In genomic region chr4:2261853-2262144, GRCh38 we compare ENCODE assay signal across 8 cellular contexts. TPM values are rescaled to one million over a fixed set of nuclear protein-coding genes. Genes with fewer than 3 reads are reported as not detected.
A peak's percentile ranks its signal among the peaks of the same experiment; 100 is the strongest.
DNase-seq lines count a peak whose midpoint lies in the region; ATAC-seq, FAIRE-seq and TF ChIP-seq lines count a peak whose summit lies in the region.

Gene MXD4, minus strand, starts transcription at chr4:2262109. Its CDS starts 129 bp downstream, at chr4:2261980.

- TF ChIP-seq CTCF in foreskin keratinocyte (conservative IDR thresholded peaks at IDR 0.05): peak; percentile 1
- no peak for TF ChIP-seq CTCF in pancreas (IDR thresholded peaks at IDR 0.05)

- H3K36me3 Mint-ChIP-seq in activated naive CD4-positive, alpha-beta T cell treated with anti-CD3 and anti-CD28 coated beads for 36 hours (ENCODE audit: low read depth): no peaks in the 10 kb centered on the region
- no peaks in the 10 kb centered on the region for H3K36me3 Mint-ChIP-seq in T-helper 1 cell treated with Interleukin-12 subunit alpha and Interleukin-12 subunit beta and Interleukin-4 antibody, amounts not matched to agents 30 μg/mL and 1 μg/mL, for 36 hours (ENCODE audit: low read depth)

- no peak for ATAC-seq in foreskin keratinocyte
- ATAC-seq in pancreas: no peak
- no peak for ATAC-seq in HG02970 (IDR thresholded peaks at IDR 0.05; ENCODE audit: low FRiP score, unreplicated experiment)

- FAIRE-seq in pancreas (lab: Jason Lieb, UNC): no peak

- H3K27me3 ChIP-seq in foreskin keratinocyte: no peaks in the 10 kb centered on the region
- no peaks in the 10 kb centered on the region for H3K27me3 ChIP-seq in pancreas

- no peaks in the 10 kb centered on the region for H3K27me3 Mint-ChIP-seq in activated naive CD4-positive, alpha-beta T cell treated with anti-CD3 and anti-CD28 coated beads for 36 hours (ENCODE audit: low read depth)
- no peaks in the 10 kb centered on the region for H3K27me3 Mint-ChIP-seq in T-helper 1 cell treated with Interleukin-12 subunit alpha and Interleukin-12 subunit beta and Interleukin-4 antibody, amounts not matched to agents 30 μg/mL and 1 μg/mL, for 36 hours (ENCODE audit: low read depth)

- H3K4me3 Mint-ChIP-seq in activated naive CD4-positive, alpha-beta T cell treated with anti-CD3 and anti-CD28 coated beads for 36 hours: peak within 1 kb of the TSS; percentile 69
- peak within 1 kb of the TSS; percentile 74 for H3K4me3 Mint-ChIP-seq in T-helper 1 cell treated with Interleukin-12 subunit alpha and Interleukin-12 subunit beta and Interleukin-4 antibody, amounts not matched to agents 30 μg/mL and 1 μg/mL, for 36 hours

- no peaks in the 10 kb centered on the region for H3K9me3 Mint-ChIP-seq in activated naive CD4-positive, alpha-beta T cell treated with anti-CD3 and anti-CD28 coated beads for 36 hours
- H3K9me3 Mint-ChIP-seq in T-helper 1 cell treated with Interleukin-12 subunit alpha and Interleukin-12 subunit beta and Interleukin-4 antibody, amounts not matched to agents 30 μg/mL and 1 μg/mL, for 36 hours: no peaks in the 10 kb centered on the region

- no peak within 1 kb of the TSS for H3K27ac Mint-ChIP-seq in activated naive CD4-positive, alpha-beta T cell treated with anti-CD3 and anti-CD28 coated beads for 36 hours
- peak within 1 kb of the TSS; percentile 67 for H3K27ac Mint-ChIP-seq in T-helper 1 cell treated with Interleukin-12 subunit alpha and Interleukin-12 subunit beta and Interleukin-4 antibody, amounts not matched to agents 30 μg/mL and 1 μg/mL, for 36 hours

- H3K4me1 Mint-ChIP-seq in activated naive CD4-positive, alpha-beta T cell treated with anti-CD3 and anti-CD28 coated beads for 36 hours (ENCODE audit: low read depth): peaks cover 2% of the 10 kb centered on the region
- H3K4me1 Mint-ChIP-seq in T-helper 1 cell treated with Interleukin-12 subunit alpha and Interleukin-12 subunit beta and Interleukin-4 antibody, amounts not matched to agents 30 μg/mL and 1 μg/mL, for 36 hours (ENCODE audit: low read depth): no peaks in the 10 kb centered on the region

- H3K36me3 ChIP-seq in pancreas: no peaks in the 10 kb centered on the region

- intact Hi-C loops in activated naive CD4-positive, alpha-beta T cell treated with anti-CD3 and anti-CD28 coated beads for 36 hours (cut with micrococcal nuclease): loop anchor here (1.0 to 2.0 kb wide), 10 partner anchors 19 to 702 kb away; partner anchors contain the start of genes CFAP99, FAM193A, GRK4 and HAUS3
- intact Hi-C loops in pancreas (cut with DNase I): no loop called here

- H3K4me1 ChIP-seq in foreskin keratinocyte (no peaks in the 10 kb centered on the region), pancreas (peaks cover 0 to 13% (median 12%) of the 10 kb centered on the region in 3 donors)

- no peak for DNase-seq in activated naive CD4-positive, alpha-beta T cell treated with anti-CD3 and anti-CD28 coated beads for 36 hours
- no peak for DNase-seq in activated naive CD4-positive, alpha-beta T cell (lab: John Stamatoyannopoulos, UW)
- DNase-seq in foreskin keratinocyte: no peak
- no peak for DNase-seq in pancreas
- DNase-seq in NCI-H128 (lab: John Stamatoyannopoulos, UW; ENCODE audit: unreplicated experiment): no peak
- DNase-seq in foreskin melanocyte: no peak

- no peaks in the 10 kb centered on the region for H3K9me3 ChIP-seq in pancreas

- CTCF ChIA-PET in activated naive CD4-positive, alpha-beta T cell treated with anti-CD3 and anti-CD28 coated beads for 36 hours (lab: Charles Lee): interaction anchor here (0.7 to 1.1 kb wide), 4 partner anchors 29 to 44 kb away, joined by 3 to 5 read pairs (median 4); no protein-coding TSS in a partner anchor

- H3K27ac ChIP-seq in foreskin keratinocyte: peak within 1 kb of the TSS; percentile 38
- peak within 1 kb of the TSS; percentile 81 to 94 (median 92) for H3K27ac ChIP-seq in pancreas

- 1% methylated on average over 28 to 46 of the region's 46 CpGs for WGBS in pancreas, 2 donors

- peak within 1 kb of the TSS; percentile 86 to 97 (median 90) for H3K4me3 ChIP-seq in pancreas

RNA-seq across cellular contexts. Expression of gene MXD4, which starts in this region (rescaled TPM):
- 1 to 10 TPM; 2.3 to 2.7 TPM for total RNA-seq in activated naive CD4-positive, alpha-beta T cell treated with anti-CD3 and anti-CD28 coated beads for 36 hours
- total RNA-seq in foreskin keratinocyte: 8.8 and 15.8 TPM in 2 replicates
- 11.1 and 20.0 TPM in 2 replicates for polyA plus RNA-seq in foreskin keratinocyte
- 10 to 100 TPM; 14.8 to 35.8 (median 24.7) TPM for total RNA-seq in pancreas
- 10 to 100 TPM; 29.6 to 51.4 TPM for polyA plus RNA-seq in pancreas
